ENCODE assay signal across 37 cellular contexts in the genomic region with DNA sequence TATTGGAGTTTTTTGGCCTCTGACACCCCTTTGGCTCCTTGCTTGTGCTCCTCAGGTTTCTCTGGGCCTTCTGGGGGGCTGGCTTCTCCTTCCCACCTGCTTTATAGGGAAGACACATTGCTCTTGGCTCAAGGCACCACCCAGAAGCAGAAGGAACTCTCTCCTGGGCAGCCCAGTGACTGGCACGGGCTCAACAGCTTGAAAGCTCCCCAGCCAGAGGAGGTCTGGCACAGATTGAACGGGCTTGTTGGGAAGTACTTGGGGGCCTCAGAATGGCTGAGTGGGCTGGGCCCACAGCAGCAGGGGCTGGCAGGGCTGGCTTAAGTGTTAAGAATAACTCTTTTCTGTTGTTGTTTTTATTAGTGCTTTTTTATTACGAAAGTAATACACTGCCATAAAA.
"Had no signal": no experiment of that assay in that cellular context is flagged by ENCODE, and none has a peak within 500 bp of the region (broad histone marks: within the 10 kb centered on the region; RNA-seq: fewer than 3 reads in every experiment).

No MANE protein-coding gene starts in this region.

- H3K27ac ChIP-seq: adrenal gland, body of pancreas, breast epithelium, Peyer's patch, SJSA1 had no signal

- ATAC-seq: activated CD4-positive, alpha-beta T cell treated with anti-CD3 and anti-CD28 coated beads for 36 hours; activated CD4-positive, CD25-positive, alpha-beta regulatory T cell treated with anti-CD3 and anti-CD28 coated beads, Interleukin-2, amount 50 U/mL, for 24 hours; activated CD8-positive, alpha-beta T cell treated with anti-CD3 and anti-CD28 coated beads, Interleukin-2, amount 10 ng/mL, durations not matched to agents 7 days and 5 days; activated naive CD4-positive, alpha-beta T cell treated with anti-CD3 and anti-CD28 coated beads, Interleukin-2, amount 50 U/mL, for 72 hours; body of pancreas; PC-3; WTC11 had no signal

- H3K4me3 Mint-ChIP-seq: activated CD4-positive, alpha-beta T cell treated with anti-CD3 and anti-CD28 coated beads for 36 hours; activated CD4-positive, alpha-beta T cell treated with anti-CD3 and anti-CD28 coated beads, Interleukin-2, amount 10 ng/mL, durations not matched to agents 7 days and 5 days; activated CD8-positive, alpha-beta T cell treated with anti-CD3 and anti-CD28 coated beads, Interleukin-2, amount 10 ng/mL, durations not matched to agents 7 days and 5 days; activated naive CD4-positive, alpha-beta T cell treated with anti-CD3 and anti-CD28 coated beads for 36 hours; activated T-cell treated with anti-CD3 and anti-CD28 coated beads, Interleukin-2, amount 50 U/mL, for 24 hours; T-helper 1 cell treated with Interleukin-12 subunit alpha and Interleukin-12 subunit beta and Interleukin-4 antibody, amounts not matched to agents 30 μg/mL and 1 μg/mL, for 36 hours; T-helper 2 cell treated with Interferon-gamma antibody and Interleukin-4, amounts not matched to agents 5 μg/mL and 100 μg/mL, for 36 hours; WTC11 had no signal

- DNase-seq: activated CD4-positive, alpha-beta T cell treated with anti-CD3 and anti-CD28 coated beads for 36 hours; activated CD4-positive, alpha-beta T cell treated with anti-CD3 and anti-CD28 coated beads, Interleukin-2, amount 10 ng/mL, durations not matched to agents 7 days and 5 days; activated CD4-positive, alpha-beta T cell treated with anti-CD3 and anti-CD28 coated beads, Interleukin-2, amount 50 U/mL, for 48 hours; activated CD8-positive, alpha-beta T cell treated with anti-CD3 and anti-CD28 coated beads, Interleukin-2, amount 10 ng/mL, durations not matched to agents 7 days and 5 days; activated gamma-delta T cell treated with Interleukin-2 at 50 U/mL for 16 hours; activated naive CD4-positive, alpha-beta T cell treated with anti-CD3 and anti-CD28 coated beads for 36 hours; adrenal gland; body of pancreas; Kasumi-1; KG1; MG63; NCI-H1048; NCI-H1417; NCI-H146; NCI-H187; NCI-H2029 treated with DMSO at 0.1 percent for 48 hours; NCI-H2107; NCI-H2171 treated with DMSO at 0.1 percent for 48 hours; NCI-H226; NCI-H446 treated with DMSO at 0.1 percent for 48 hours; NCI-H524; NCI-H69; NCI-H82; NK-92 treated with Interleukin-12 subunit alpha and Interleukin-12 subunit beta, amount 100 ng/mL, for 24 hours; PC-3; Peyer's patch; RPMI8226; SHP77 treated with DMSO at 0.1 percent for 48 hours; SK-N-SH had no signal

- H3K9me3 Mint-ChIP-seq: activated CD4-positive, alpha-beta T cell treated with anti-CD3 and anti-CD28 coated beads, Interleukin-2, amount 10 ng/mL, durations not matched to agents 7 days and 5 days; activated naive CD4-positive, alpha-beta T cell treated with anti-CD3 and anti-CD28 coated beads for 36 hours; activated naive CD4-positive, alpha-beta T cell treated with anti-CD3 and anti-CD28 coated beads, Interleukin-2, amount 50 U/mL, for 72 hours; activated T-cell treated with anti-CD3 and anti-CD28 coated beads, Interleukin-2, amount 50 U/mL, for 24 hours; T-helper 1 cell treated with Interleukin-12 subunit alpha and Interleukin-12 subunit beta and Interleukin-4 antibody, amounts not matched to agents 30 μg/mL and 1 μg/mL, for 36 hours; T-helper 2 cell treated with Interferon-gamma antibody and Interleukin-4, amounts not matched to agents 5 μg/mL and 100 μg/mL, for 36 hours; WTC11 had no signal

- H3K36me3 ChIP-seq: adrenal gland, breast epithelium, MG63, Peyer's patch, SJSA1 had no signal

- H3K27me3 ChIP-seq: body of pancreas, MG63, Peyer's patch, SJSA1 had no signal

- H3K9ac ChIP-seq: SK-N-SH had no signal

- H3K4me3 ChIP-seq: adrenal gland, body of pancreas, breast epithelium, MG63, Peyer's patch, SJSA1 had no signal

- H3K4me1 ChIP-seq: adrenal gland, body of pancreas, breast epithelium, Peyer's patch, SJSA1 had no signal

- H3K4me1 Mint-ChIP-seq: activated CD4-positive, alpha-beta T cell treated with anti-CD3 and anti-CD28 coated beads for 36 hours; activated CD4-positive, alpha-beta T cell treated with anti-CD3 and anti-CD28 coated beads, Interleukin-2, amount 10 ng/mL, durations not matched to agents 7 days and 5 days had no signal

- H3K27ac Mint-ChIP-seq: activated CD4-positive, alpha-beta T cell treated with anti-CD3 and anti-CD28 coated beads for 36 hours; activated CD4-positive, alpha-beta T cell treated with anti-CD3 and anti-CD28 coated beads, Interleukin-2, amount 10 ng/mL, durations not matched to agents 7 days and 5 days; activated CD8-positive, alpha-beta T cell treated with anti-CD3 and anti-CD28 coated beads, Interleukin-2, amount 10 ng/mL, durations not matched to agents 7 days and 5 days; activated naive CD4-positive, alpha-beta T cell treated with anti-CD3 and anti-CD28 coated beads for 36 hours; activated naive CD4-positive, alpha-beta T cell treated with anti-CD3 and anti-CD28 coated beads, Interleukin-2, amount 50 U/mL, for 72 hours; activated T-cell treated with anti-CD3 and anti-CD28 coated beads, Interleukin-2, amount 50 U/mL, for 24 hours; T-helper 1 cell treated with Interleukin-12 subunit alpha and Interleukin-12 subunit beta and Interleukin-4 antibody, amounts not matched to agents 30 μg/mL and 1 μg/mL, for 36 hours; T-helper 2 cell treated with Interferon-gamma antibody and Interleukin-4, amounts not matched to agents 5 μg/mL and 100 μg/mL, for 36 hours; WTC11 had no signal

- H3K9me3 ChIP-seq: adrenal gland, body of pancreas, breast epithelium, MG63, Peyer's patch, SJSA1, SK-N-SH had no signal

- H3K36me3 Mint-ChIP-seq: WTC11 had no signal
